In genomic region chr7:92179393-92179924, GRCh38 we compare ENCODE assay signal across 8 cellular contexts. TPM values are rescaled to one million over a fixed set of nuclear protein-coding genes. Genes with fewer than 3 reads are reported as not detected.
DNase-seq lines count a peak whose midpoint lies in the region; ATAC-seq and TF ChIP-seq lines count a peak whose summit lies in the region.

No MANE protein-coding gene starts in this region.

- 20 to 22% methylated on average over 20 of the region's 20 CpGs for WGBS in heart right ventricle, 2 donors
- WGBS in trophoblast cell (ENCODE audit: extremely low coverage, insufficient coverage, insufficient read length) = no CpG with 5 or more reads among the region's 20 CpGs

- H3K27ac ChIP-seq in heart right ventricle = peak overlapping the region in 9 of 10 donors; percentile 70 to 83 (median 78)
- no peak overlapping the region for H3K27ac ChIP-seq in trophoblast cell (ENCODE audit: low read depth, low read length)

- H3K27me3 Mint-ChIP-seq in activated CD8-positive, alpha-beta T cell treated with anti-CD3 and anti-CD28 coated beads, Interleukin-2, amount 10 ng/mL, durations not matched to agents 7 days and 5 days (ENCODE audit: low read depth) = peaks cover 22% of the 10 kb centered on the region

- H2BK12ac ChIP-seq in trophoblast cell (ENCODE audit: low read length) = no peak overlapping the region

- no peaks in the 10 kb centered on the region for H3K36me3 ChIP-seq in heart right ventricle
- no peaks in the 10 kb centered on the region for H3K36me3 ChIP-seq in trophoblast cell (ENCODE audit: control insufficient read depth in 1 of 2, insufficient read depth in 2 of 2, low read length in 2 of 2)

- H2AFZ ChIP-seq in trophoblast cell (ENCODE audit: insufficient read depth, low read length, poor library complexity) = peak overlapping the region; percentile 73

- H3K9me3 ChIP-seq in heart right ventricle (peaks cover 0 to 14% (median 0%) of the 10 kb centered on the region in 11 donors), trophoblast cell (ENCODE audit: insufficient read depth, low read depth, low read length) (no peaks in the 10 kb centered on the region)

- H3K9ac ChIP-seq in trophoblast cell (ENCODE audit: low read length) = no peak overlapping the region

- intact Hi-C loops in heart right ventricle (cut with DNase I) = loop anchor here in 3 of 10 donors (2.0 to 10.0 kb wide), 3 partner anchors 45 to 268 kb away; partner anchors contain the start of genes GATAD1 (in 3 of the 3) and CYP51A1 (in 1 of the 3)

- no peak overlapping the region for H3K27ac Mint-ChIP-seq in activated CD8-positive, alpha-beta T cell treated with anti-CD3 and anti-CD28 coated beads, Interleukin-2, amount 10 ng/mL, durations not matched to agents 7 days and 5 days

- H3K4ac ChIP-seq in trophoblast cell (ENCODE audit: low read depth, low read length) = no peak overlapping the region

- H3K4me1 ChIP-seq in heart right ventricle (peaks cover 0 to 14% (median 0%) of the 10 kb centered on the region in 9 donors), trophoblast cell (ENCODE audit: control insufficient read depth in 1 of 2, insufficient read depth in 2 of 2, low read length in 2 of 2) (no peaks in the 10 kb centered on the region)

- H4K12ac ChIP-seq in trophoblast cell (ENCODE audit: low read depth, low read length) = no peak overlapping the region

- H2BK5ac ChIP-seq in trophoblast cell (ENCODE audit: low read depth, low read length, poor library complexity) = no peak overlapping the region

- CTCF ChIA-PET in activated CD8-positive, alpha-beta T cell treated with anti-CD3 and anti-CD28 coated beads, Interleukin-2, amount 10 ng/mL, durations not matched to agents 7 days and 5 days (lab: Charles Lee) = interaction anchor here (0.5 to 1.4 kb wide), 21 partner anchors 10 to 268 kb away, joined by 3 to 13 read pairs (median 3); partner anchors contain the start of genes ANKIB1, GATAD1 and KRIT1

- H2BK120ac ChIP-seq in trophoblast cell (ENCODE audit: insufficient read depth, low read length, poor library complexity) = no peak overlapping the region

- peak; percentile 13 for ATAC-seq in GM21786 (IDR thresholded peaks at IDR 0.05; ENCODE audit: unreplicated experiment)
- ATAC-seq in activated CD8-positive, alpha-beta T cell treated with anti-CD3 and anti-CD28 coated beads, Interleukin-2, amount 10 ng/mL, durations not matched to agents 7 days and 5 days = peak; percentile 12
- peak; percentile 44 to 81 (median 66) for ATAC-seq in heart right ventricle
- no peak for ATAC-seq in GM18867 (IDR thresholded peaks at IDR 0.05; ENCODE audit: unreplicated experiment)

- no peak for TF ChIP-seq CTCF in heart right ventricle (IDR thresholded peaks at IDR 0.05)

- H3K23ac ChIP-seq in trophoblast cell (ENCODE audit: low read length) = no peak overlapping the region

- no peaks in the 10 kb centered on the region for H3K79me1 ChIP-seq in trophoblast cell (ENCODE audit: low read length)

- H3K4me3 Mint-ChIP-seq in activated CD8-positive, alpha-beta T cell treated with anti-CD3 and anti-CD28 coated beads, Interleukin-2, amount 10 ng/mL, durations not matched to agents 7 days and 5 days = peak overlapping the region; percentile 75

- DNase-seq in AG08395 (ENCODE audit: low spot score) = peak; percentile 10
- DNase-seq in activated CD8-positive, alpha-beta T cell treated with anti-CD3 and anti-CD28 coated beads, Interleukin-2, amount 10 ng/mL, durations not matched to agents 7 days and 5 days = no peak
- peak in 1 of 2 donors; percentile 8 for DNase-seq in heart right ventricle
- DNase-seq in trophoblast cell = no peak
- no peak for DNase-seq in stimulated activated naive CD4-positive, alpha-beta T cell treated with Interleukin-2 at 50 U/mL for 16 hours (lab: John Stamatoyannopoulos, UW)
- no peak for DNase-seq in NCI-H187 (lab: John Stamatoyannopoulos, UW)

- H3K9me3 Mint-ChIP-seq in activated CD8-positive, alpha-beta T cell treated with anti-CD3 and anti-CD28 coated beads, Interleukin-2, amount 10 ng/mL, durations not matched to agents 7 days and 5 days (ENCODE audit: insufficient read depth) = no peaks in the 10 kb centered on the region

- H3K27me3 ChIP-seq in heart right ventricle (no peaks in the 10 kb centered on the region), trophoblast cell (ENCODE audit: insufficient read depth, low read length) (no peaks in the 10 kb centered on the region)

- no peaks in the 10 kb centered on the region for H3K79me2 ChIP-seq in trophoblast cell (ENCODE audit: control insufficient read depth, insufficient read depth, low read length, poor library complexity)

- H4K8ac ChIP-seq in trophoblast cell (ENCODE audit: low read depth, low read length) = peak overlapping the region; percentile 44

- no peak overlapping the region for H2AK5ac ChIP-seq in trophoblast cell (ENCODE audit: low read length)

- H3K18ac ChIP-seq in trophoblast cell (ENCODE audit: low read length) = no peak overlapping the region

- no peak overlapping the region for H3K14ac ChIP-seq in trophoblast cell (ENCODE audit: low read length)

- H3K36me3 Mint-ChIP-seq in activated CD8-positive, alpha-beta T cell treated with anti-CD3 and anti-CD28 coated beads, Interleukin-2, amount 10 ng/mL, durations not matched to agents 7 days and 5 days (ENCODE audit: low read depth) = no peaks in the 10 kb centered on the region

- POLR2A ChIA-PET in activated CD8-positive, alpha-beta T cell treated with anti-CD3 and anti-CD28 coated beads, Interleukin-2, amount 10 ng/mL, durations not matched to agents 7 days and 5 days (lab: Charles Lee) = interaction anchor here (0.9 to 1.4 kb wide), 2 partner anchors 66 to 268 kb away, joined by 4 to 8 read pairs; partner anchors contain the start of genes ANKIB1, GATAD1 and KRIT1

- peak overlapping the region; percentile 75 for H3K4me2 ChIP-seq in trophoblast cell (ENCODE audit: low read length)

- H4K91ac ChIP-seq in trophoblast cell (ENCODE audit: low read depth, low read length) = no peak overlapping the region

- peak overlapping the region; percentile 39 to 69 (median 63) for H3K4me3 ChIP-seq in heart right ventricle
- no peak overlapping the region for H3K4me3 ChIP-seq in trophoblast cell (ENCODE audit: low read depth, low read length)

- peaks cover 9% of the 10 kb centered on the region for H3K4me1 Mint-ChIP-seq in activated CD8-positive, alpha-beta T cell treated with anti-CD3 and anti-CD28 coated beads, Interleukin-2, amount 10 ng/mL, durations not matched to agents 7 days and 5 days (ENCODE audit: low read depth)

RNA-seq across cellular contexts. Expression of gene LRRD1, which starts 0.5 kb away (rescaled TPM):
- total RNA-seq in activated CD8-positive, alpha-beta T cell treated with anti-CD3 and anti-CD28 coated beads, Interleukin-2, amount 10 ng/mL, durations not matched to agents 7 days and 5 days = under 1 TPM in 1 of 2 experiments, not detected in 1; 0.13 TPM
- total RNA-seq in heart right ventricle = under 1 TPM in 4 of 10 donors, not detected in 6; 0.08 to 0.18 (median 0.12) TPM
- polyA plus RNA-seq in heart right ventricle = not detected
- 0.01 and 0.04 TPM in 2 replicates for polyA plus RNA-seq in trophoblast cell (2013)

RNA-seq across cellular contexts. Expression of gene CYP51A1, which starts 45.2 kb away (rescaled TPM):
- 10 to 100 TPM; 36.2 to 36.4 TPM for total RNA-seq in activated CD8-positive, alpha-beta T cell treated with anti-CD3 and anti-CD28 coated beads, Interleukin-2, amount 10 ng/mL, durations not matched to agents 7 days and 5 days
- 10 to 100 TPM; 20.3 to 45.5 (median 27.0) TPM for total RNA-seq in heart right ventricle
- 10 to 100 TPM in 1 of 2 donors, 1 to 10 TPM in 1; 5.8 to 22.1 TPM for polyA plus RNA-seq in heart right ventricle
- polyA plus RNA-seq in trophoblast cell (2013) = 151 and 152 TPM in 2 replicates
